Comparison of ENCODE assay signal across 1 cellular context in the genomic region with DNA sequence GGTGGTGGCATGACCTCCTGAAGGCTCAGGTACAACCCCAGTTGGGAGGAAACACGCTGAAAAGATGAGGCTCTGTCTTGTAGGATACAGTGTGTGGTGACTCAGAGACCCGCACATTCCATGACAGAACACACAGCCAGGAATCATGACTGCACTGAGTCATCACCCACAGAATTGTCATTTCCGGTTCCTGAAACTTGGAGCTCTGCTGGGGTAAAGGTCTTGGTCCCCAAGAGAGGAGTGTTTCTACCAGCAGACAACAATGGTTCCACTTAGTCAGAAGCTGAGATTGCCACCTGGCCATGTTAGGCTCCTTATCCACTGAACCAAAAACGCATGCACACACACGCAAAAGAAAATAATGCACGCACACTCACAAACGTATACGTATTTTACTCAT.
TF ChIP-seq lines count a peak whose summit lies in the region.

No MANE protein-coding gene starts in this region.

TF ChIP-seq in K562, 482 proteins besides CTCF, POLR2A, EP300 and RAD21 (continued from another document and continues in another):
- TF ChIP-seq, protein P1, sequence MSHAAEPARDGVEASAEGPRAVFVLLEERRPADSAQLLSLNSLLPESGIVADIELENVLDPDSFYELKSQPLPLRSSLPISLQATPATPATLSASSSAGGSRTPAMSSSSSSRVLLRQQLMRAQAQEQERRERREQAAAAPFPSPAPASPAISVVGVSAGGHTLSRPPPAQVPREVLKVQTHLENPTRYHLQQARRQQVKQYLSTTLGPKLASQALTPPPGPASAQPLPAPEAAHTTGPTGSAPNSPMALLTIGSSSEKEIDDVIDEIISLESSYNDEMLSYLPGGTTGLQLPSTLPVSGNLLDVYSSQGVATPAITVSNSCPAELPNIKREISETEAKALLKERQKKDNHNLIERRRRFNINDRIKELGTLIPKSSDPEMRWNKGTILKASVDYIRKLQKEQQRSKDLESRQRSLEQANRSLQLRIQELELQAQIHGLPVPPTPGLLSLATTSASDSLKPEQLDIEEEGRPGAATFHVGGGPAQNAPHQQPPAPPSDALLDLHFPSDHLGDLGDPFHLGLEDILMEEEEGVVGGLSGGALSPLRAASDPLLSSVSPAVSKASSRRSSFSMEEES (CRISPR knock-in tag; IDR thresholded peaks at IDR 0.05) = no peak
- peak in 1 of 2 experiments; percentile 31; a peak in 1 of 4 replicates for TF ChIP-seq TRIM24 (IDR thresholded peaks at IDR 0.05)
- no peak for TF ChIP-seq TEAD2 (tag; IDR thresholded peaks at IDR 0.05)
- no peak for TF ChIP-seq RBBP5 (IDR thresholded peaks at IDR 0.05; ENCODE audit: borderline replicate concordance, insufficient read depth, low read length, poor library complexity, severe bottlenecking)
- TF ChIP-seq SRSF7 (optimal IDR thresholded peaks at IDR 0.05; ENCODE audit: low read depth, low read length) = no peak
- TF ChIP-seq, protein P2, sequence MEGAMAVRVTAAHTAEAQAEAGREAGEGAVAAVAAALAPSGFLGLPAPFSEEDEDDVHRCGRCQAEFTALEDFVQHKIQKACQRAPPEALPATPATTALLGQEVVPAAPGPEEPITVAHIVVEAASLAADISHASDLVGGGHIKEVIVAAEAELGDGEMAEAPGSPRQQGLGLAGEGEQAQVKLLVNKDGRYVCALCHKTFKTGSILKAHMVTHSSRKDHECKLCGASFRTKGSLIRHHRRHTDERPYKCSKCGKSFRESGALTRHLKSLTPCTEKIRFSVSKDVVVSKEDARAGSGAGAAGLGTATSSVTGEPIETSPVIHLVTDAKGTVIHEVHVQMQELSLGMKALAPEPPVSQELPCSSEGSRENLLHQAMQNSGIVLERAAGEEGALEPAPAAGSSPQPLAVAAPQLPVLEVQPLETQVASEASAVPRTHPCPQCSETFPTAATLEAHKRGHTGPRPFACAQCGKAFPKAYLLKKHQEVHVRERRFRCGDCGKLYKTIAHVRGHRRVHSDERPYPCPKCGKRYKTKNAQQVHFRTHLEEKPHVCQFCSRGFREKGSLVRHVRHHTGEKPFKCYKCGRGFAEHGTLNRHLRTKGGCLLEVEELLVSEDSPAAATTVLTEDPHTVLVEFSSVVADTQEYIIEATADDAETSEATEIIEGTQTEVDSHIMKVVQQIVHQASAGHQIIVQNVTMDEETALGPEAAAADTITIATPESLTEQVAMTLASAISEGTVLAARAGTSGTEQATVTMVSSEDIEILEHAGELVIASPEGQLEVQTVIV (CRISPR knock-in tag; IDR thresholded peaks at IDR 0.05; ENCODE audit: borderline replicate concordance) = no peak
- TF ChIP-seq RBM15 (IDR thresholded peaks at IDR 0.05; ENCODE audit: insufficient read depth, low read length) = no peak
- TF ChIP-seq FOXM1 (IDR thresholded peaks at IDR 0.05; ENCODE audit: low read depth) = no peak
- no peak for TF ChIP-seq FOXM1 (CRISPR knock-in tag; IDR thresholded peaks at IDR 0.05; ENCODE audit: low read depth)
- no peak for TF ChIP-seq RBFOX2 (IDR thresholded peaks at IDR 0.05; ENCODE audit: low read depth, low read length)
- no peak for TF ChIP-seq ZNF212 (CRISPR knock-in tag; IDR thresholded peaks at IDR 0.05)
- no peak for TF ChIP-seq ZNF175 (CRISPR knock-in tag; IDR thresholded peaks at IDR 0.05; ENCODE audit: low read depth)
- no peak for TF ChIP-seq ZNF717 (CRISPR knock-in tag; IDR thresholded peaks at IDR 0.05)
- TF ChIP-seq, protein P3, sequence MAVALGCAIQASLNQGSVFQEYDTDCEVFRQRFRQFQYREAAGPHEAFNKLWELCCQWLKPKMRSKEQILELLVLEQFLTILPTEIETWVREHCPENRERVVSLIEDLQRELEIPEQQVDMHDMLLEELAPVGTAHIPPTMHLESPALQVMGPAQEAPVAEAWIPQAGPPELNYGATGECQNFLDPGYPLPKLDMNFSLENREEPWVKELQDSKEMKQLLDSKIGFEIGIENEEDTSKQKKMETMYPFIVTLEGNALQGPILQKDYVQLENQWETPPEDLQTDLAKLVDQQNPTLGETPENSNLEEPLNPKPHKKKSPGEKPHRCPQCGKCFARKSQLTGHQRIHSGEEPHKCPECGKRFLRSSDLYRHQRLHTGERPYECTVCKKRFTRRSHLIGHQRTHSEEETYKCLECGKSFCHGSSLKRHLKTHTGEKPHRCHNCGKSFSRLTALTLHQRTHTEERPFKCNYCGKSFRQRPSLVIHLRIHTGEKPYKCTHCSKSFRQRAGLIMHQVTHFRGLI (CRISPR knock-in tag; IDR thresholded peaks at IDR 0.05) = no peak
- TF ChIP-seq, protein P4, sequence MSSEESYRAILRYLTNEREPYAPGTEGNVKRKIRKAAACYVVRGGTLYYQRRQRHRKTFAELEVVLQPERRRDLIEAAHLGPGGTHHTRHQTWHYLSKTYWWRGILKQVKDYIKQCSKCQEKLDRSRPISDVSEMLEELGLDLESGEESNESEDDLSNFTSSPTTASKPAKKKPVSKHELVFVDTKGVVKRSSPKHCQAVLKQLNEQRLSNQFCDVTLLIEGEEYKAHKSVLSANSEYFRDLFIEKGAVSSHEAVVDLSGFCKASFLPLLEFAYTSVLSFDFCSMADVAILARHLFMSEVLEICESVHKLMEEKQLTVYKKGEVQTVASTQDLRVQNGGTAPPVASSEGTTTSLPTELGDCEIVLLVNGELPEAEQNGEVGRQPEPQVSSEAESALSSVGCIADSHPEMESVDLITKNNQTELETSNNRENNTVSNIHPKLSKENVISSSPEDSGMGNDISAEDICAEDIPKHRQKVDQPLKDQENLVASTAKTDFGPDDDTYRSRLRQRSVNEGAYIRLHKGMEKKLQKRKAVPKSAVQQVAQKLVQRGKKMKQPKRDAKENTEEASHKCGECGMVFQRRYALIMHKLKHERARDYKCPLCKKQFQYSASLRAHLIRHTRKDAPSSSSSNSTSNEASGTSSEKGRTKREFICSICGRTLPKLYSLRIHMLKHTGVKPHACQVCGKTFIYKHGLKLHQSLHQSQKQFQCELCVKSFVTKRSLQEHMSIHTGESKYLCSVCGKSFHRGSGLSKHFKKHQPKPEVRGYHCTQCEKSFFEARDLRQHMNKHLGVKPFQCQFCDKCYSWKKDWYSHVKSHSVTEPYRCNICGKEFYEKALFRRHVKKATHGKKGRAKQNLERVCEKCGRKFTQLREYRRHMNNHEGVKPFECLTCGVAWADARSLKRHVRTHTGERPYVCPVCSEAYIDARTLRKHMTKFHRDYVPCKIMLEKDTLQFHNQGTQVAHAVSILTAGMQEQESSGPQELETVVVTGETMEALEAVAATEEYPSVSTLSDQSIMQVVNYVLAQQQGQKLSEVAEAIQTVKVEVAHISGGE (CRISPR knock-in tag; IDR thresholded peaks at IDR 0.05) = peak in 1 of 3 experiments; percentile 87; a peak in 2 of 6 replicates
- peak; percentile 56; the same call in 1 of the 2 replicates for TF ChIP-seq JUND (IDR thresholded peaks at IDR 0.05; ENCODE audit: borderline replicate concordance, low read depth, low read length)
- TF ChIP-seq JUND (tag; IDR thresholded peaks at IDR 0.05; ENCODE audit: borderline replicate concordance, low read depth, low read length) = no peak
- TF ChIP-seq YY1 (IDR thresholded peaks at IDR 0.05; ENCODE audit: borderline replicate concordance in 1 of 3, control insufficient read depth in 1 of 3, extremely low read depth in 1 of 3, insufficient read depth in 3 of 3, insufficient read length in 1 of 3, insufficient replicate concordance in 2 of 3, low read depth in 1 of 3, low read length in 2 of 3) = no peak
- TF ChIP-seq, protein P5, sequence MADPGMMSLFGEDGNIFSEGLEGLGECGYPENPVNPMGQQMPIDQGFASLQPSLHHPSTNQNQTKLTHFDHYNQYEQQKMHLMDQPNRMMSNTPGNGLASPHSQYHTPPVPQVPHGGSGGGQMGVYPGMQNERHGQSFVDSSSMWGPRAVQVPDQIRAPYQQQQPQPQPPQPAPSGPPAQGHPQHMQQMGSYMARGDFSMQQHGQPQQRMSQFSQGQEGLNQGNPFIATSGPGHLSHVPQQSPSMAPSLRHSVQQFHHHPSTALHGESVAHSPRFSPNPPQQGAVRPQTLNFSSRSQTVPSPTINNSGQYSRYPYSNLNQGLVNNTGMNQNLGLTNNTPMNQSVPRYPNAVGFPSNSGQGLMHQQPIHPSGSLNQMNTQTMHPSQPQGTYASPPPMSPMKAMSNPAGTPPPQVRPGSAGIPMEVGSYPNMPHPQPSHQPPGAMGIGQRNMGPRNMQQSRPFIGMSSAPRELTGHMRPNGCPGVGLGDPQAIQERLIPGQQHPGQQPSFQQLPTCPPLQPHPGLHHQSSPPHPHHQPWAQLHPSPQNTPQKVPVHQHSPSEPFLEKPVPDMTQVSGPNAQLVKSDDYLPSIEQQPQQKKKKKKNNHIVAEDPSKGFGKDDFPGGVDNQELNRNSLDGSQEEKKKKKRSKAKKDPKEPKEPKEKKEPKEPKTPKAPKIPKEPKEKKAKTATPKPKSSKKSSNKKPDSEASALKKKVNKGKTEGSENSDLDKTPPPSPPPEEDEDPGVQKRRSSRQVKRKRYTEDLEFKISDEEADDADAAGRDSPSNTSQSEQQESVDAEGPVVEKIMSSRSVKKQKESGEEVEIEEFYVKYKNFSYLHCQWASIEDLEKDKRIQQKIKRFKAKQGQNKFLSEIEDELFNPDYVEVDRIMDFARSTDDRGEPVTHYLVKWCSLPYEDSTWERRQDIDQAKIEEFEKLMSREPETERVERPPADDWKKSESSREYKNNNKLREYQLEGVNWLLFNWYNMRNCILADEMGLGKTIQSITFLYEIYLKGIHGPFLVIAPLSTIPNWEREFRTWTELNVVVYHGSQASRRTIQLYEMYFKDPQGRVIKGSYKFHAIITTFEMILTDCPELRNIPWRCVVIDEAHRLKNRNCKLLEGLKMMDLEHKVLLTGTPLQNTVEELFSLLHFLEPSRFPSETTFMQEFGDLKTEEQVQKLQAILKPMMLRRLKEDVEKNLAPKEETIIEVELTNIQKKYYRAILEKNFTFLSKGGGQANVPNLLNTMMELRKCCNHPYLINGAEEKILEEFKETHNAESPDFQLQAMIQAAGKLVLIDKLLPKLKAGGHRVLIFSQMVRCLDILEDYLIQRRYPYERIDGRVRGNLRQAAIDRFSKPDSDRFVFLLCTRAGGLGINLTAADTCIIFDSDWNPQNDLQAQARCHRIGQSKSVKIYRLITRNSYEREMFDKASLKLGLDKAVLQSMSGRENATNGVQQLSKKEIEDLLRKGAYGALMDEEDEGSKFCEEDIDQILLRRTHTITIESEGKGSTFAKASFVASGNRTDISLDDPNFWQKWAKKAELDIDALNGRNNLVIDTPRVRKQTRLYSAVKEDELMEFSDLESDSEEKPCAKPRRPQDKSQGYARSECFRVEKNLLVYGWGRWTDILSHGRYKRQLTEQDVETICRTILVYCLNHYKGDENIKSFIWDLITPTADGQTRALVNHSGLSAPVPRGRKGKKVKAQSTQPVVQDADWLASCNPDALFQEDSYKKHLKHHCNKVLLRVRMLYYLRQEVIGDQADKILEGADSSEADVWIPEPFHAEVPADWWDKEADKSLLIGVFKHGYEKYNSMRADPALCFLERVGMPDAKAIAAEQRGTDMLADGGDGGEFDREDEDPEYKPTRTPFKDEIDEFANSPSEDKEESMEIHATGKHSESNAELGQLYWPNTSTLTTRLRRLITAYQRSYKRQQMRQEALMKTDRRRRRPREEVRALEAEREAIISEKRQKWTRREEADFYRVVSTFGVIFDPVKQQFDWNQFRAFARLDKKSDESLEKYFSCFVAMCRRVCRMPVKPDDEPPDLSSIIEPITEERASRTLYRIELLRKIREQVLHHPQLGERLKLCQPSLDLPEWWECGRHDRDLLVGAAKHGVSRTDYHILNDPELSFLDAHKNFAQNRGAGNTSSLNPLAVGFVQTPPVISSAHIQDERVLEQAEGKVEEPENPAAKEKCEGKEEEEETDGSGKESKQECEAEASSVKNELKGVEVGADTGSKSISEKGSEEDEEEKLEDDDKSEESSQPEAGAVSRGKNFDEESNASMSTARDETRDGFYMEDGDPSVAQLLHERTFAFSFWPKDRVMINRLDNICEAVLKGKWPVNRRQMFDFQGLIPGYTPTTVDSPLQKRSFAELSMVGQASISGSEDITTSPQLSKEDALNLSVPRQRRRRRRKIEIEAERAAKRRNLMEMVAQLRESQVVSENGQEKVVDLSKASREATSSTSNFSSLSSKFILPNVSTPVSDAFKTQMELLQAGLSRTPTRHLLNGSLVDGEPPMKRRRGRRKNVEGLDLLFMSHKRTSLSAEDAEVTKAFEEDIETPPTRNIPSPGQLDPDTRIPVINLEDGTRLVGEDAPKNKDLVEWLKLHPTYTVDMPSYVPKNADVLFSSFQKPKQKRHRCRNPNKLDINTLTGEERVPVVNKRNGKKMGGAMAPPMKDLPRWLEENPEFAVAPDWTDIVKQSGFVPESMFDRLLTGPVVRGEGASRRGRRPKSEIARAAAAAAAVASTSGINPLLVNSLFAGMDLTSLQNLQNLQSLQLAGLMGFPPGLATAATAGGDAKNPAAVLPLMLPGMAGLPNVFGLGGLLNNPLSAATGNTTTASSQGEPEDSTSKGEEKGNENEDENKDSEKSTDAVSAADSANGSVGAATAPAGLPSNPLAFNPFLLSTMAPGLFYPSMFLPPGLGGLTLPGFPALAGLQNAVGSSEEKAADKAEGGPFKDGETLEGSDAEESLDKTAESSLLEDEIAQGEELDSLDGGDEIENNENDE (IDR thresholded peaks at IDR 0.05; ENCODE audit: low read depth, low read length) = no peak
- no peak for TF ChIP-seq SNRNP70 (optimal IDR thresholded peaks at IDR 0.05; ENCODE audit: low read depth, low read length)
- no peak for TF ChIP-seq NEUROD1 (IDR thresholded peaks at IDR 0.05; ENCODE audit: borderline replicate concordance, low read depth, low read length, partially characterized antibody)
- TF ChIP-seq HIVEP1 (CRISPR knock-in tag; IDR thresholded peaks at IDR 0.05) = no peak
- no peak for TF ChIP-seq POU5F1 (IDR thresholded peaks at IDR 0.05; ENCODE audit: borderline replicate concordance, low read depth, low read length, partially characterized antibody)
- peak; percentile 79 for TF ChIP-seq FOSL1 (tag; conservative IDR thresholded peaks at IDR 0.05)
- TF ChIP-seq U2AF2 (optimal IDR thresholded peaks at IDR 0.05; ENCODE audit: low read depth, low read length) = no peak
- TF ChIP-seq, protein P6, sequence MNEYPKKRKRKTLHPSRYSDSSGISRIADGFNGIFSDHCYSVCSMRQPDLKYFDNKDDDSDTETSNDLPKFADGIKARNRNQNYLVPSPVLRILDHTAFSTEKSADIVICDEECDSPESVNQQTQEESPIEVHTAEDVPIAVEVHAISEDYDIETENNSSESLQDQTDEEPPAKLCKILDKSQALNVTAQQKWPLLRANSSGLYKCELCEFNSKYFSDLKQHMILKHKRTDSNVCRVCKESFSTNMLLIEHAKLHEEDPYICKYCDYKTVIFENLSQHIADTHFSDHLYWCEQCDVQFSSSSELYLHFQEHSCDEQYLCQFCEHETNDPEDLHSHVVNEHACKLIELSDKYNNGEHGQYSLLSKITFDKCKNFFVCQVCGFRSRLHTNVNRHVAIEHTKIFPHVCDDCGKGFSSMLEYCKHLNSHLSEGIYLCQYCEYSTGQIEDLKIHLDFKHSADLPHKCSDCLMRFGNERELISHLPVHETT (CRISPR knock-in tag; conservative IDR thresholded peaks at IDR 0.05 in 1 of 2, IDR thresholded peaks at IDR 0.05 in 1 of 2) = no peak
- TF ChIP-seq, protein P7, sequence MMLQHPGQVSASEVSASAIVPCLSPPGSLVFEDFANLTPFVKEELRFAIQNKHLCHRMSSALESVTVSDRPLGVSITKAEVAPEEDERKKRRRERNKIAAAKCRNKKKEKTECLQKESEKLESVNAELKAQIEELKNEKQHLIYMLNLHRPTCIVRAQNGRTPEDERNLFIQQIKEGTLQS (IDR thresholded peaks at IDR 0.05) = peak; percentile 79
- TF ChIP-seq, protein P7 (CRISPR knock-in tag; conservative IDR thresholded peaks at IDR 0.05) = no peak
- TF ChIP-seq MCM7 (IDR thresholded peaks at IDR 0.05) = no peak
- no peak for TF ChIP-seq KLF13 (tag; IDR thresholded peaks at IDR 0.05; ENCODE audit: borderline replicate concordance, low read depth)
- peak; percentile 57 for TF ChIP-seq ZFP36 (IDR thresholded peaks at IDR 0.05; ENCODE audit: low read depth, low read length, partially characterized antibody)
